ENCODE assay signal across 8 cellular contexts in genomic region chr2:44362207-44363015, GRCh38. TPM values are rescaled to one million over a fixed set of nuclear protein-coding genes. Genes with fewer than 3 reads are reported as not detected.
DNase-seq lines count a peak whose midpoint lies in the region; ATAC-seq, FAIRE-seq and TF ChIP-seq lines count a peak whose summit lies in the region.

No MANE protein-coding gene starts in this region.

- no peak for TF ChIP-seq CTCF in A549 (IDR thresholded peaks at IDR 0.05)
- no peak for TF ChIP-seq CTCF in Peyer's patch (IDR thresholded peaks at IDR 0.05)
- no peak for TF ChIP-seq CTCF in omental fat pad (IDR thresholded peaks at IDR 0.05)
- TF ChIP-seq CTCF in uterus (IDR thresholded peaks at IDR 0.05) = peak in 1 of 4 experiments; percentile 1

- peaks cover 38% of the 10 kb centered on the region for H3K4me1 Mint-ChIP-seq in activated naive CD4-positive, alpha-beta T cell treated with anti-CD3 and anti-CD28 coated beads, Interleukin-2, amount 10 ng/mL, durations not matched to agents 7 days and 5 days

- intact Hi-C loops in uterus (cut with DNase I; ENCODE audit: low total_unique reads) = no loop called here

- POLR2A ChIA-PET in A549 (lab: Yijun Ruan, JAX) = interaction anchor here (1.0 to 2.2 kb wide), 10 partner anchors 8 to 576 kb away, joined by 3 to 11 read pairs (median 4); partner anchors contain the start of gene PPM1B

- CTCF ChIA-PET in A549 (lab: Yijun Ruan, JAX) = interaction anchor here (0.9 to 3.5 kb wide), 12 partner anchors 10 to 594 kb away, joined by 3 to 15 read pairs (median 4); no protein-coding TSS in a partner anchor
- CTCF ChIA-PET in activated naive CD4-positive, alpha-beta T cell treated with anti-CD3 and anti-CD28 coated beads, Interleukin-2, amount 10 ng/mL, durations not matched to agents 7 days and 5 days (lab: Charles Lee) = interaction anchor here (0.6 to 1.9 kb wide), 8 partner anchors 12 to 593 kb away, joined by 3 to 10 read pairs (median 3); no protein-coding TSS in a partner anchor

- H3K4me1 ChIP-seq in A549 (peaks cover 20% of the 10 kb centered on the region), Peyer's patch (peaks cover 0 to 36% (median 6%) of the 10 kb centered on the region in 4 donors), uterus (peaks cover 0 to 5% of the 10 kb centered on the region in 2 donors)

- TF ChIP-seq EP300 in A549 (IDR thresholded peaks at IDR 0.05) = no peak

- H3K27ac ChIP-seq in A549 = peak overlapping the region; percentile 93 to 94
- peak overlapping the region; percentile 86 to 91 (median 90) for H3K27ac ChIP-seq in Peyer's patch
- H3K27ac ChIP-seq in uterus = peak overlapping the region; percentile 97 to 98

- 4% methylated on average over 32 of the region's 32 CpGs for WGBS in A549 (ENCODE audit: missing lambda C conversion rate)

- ATAC-seq in A549 (peak; percentile 67 to 76), GM18505 (IDR thresholded peaks at IDR 0.05; ENCODE audit: unreplicated experiment) (peak; percentile 18), HG03108 (IDR thresholded peaks at IDR 0.05; ENCODE audit: unreplicated experiment) (peak; percentile 16), omental fat pad (ENCODE audit: low FRiP score) (peak; percentile 43)

- peaks cover 3% of the 10 kb centered on the region for H3K36me3 Mint-ChIP-seq in activated naive CD4-positive, alpha-beta T cell treated with anti-CD3 and anti-CD28 coated beads, Interleukin-2, amount 10 ng/mL, durations not matched to agents 7 days and 5 days

- peak overlapping the region; percentile 90 for H3K4me3 Mint-ChIP-seq in activated naive CD4-positive, alpha-beta T cell treated with anti-CD3 and anti-CD28 coated beads, Interleukin-2, amount 10 ng/mL, durations not matched to agents 7 days and 5 days

- H3K36me3 ChIP-seq in Peyer's patch (no peaks in the 10 kb centered on the region), uterus (no peaks in the 10 kb centered on the region)

- DNase-seq in A549 (ENCODE audit: low read depth in 1 of 2, low spot score in 1 of 2) (peak; percentile 36 to 41), Peyer's patch (peak; percentile 31 to 67 (median 66)), glomerular visceral epithelial cell (ENCODE audit: extremely low spot score) (peak; percentile 34), omental fat pad (ENCODE audit: low spot score) (peak; percentile 24), uterus (peak; percentile 35 to 39)
- peak; percentile 57 for DNase-seq in activated naive CD4-positive, alpha-beta T cell treated with anti-CD3 and anti-CD28 coated beads, Interleukin-2, amount 10 ng/mL, durations not matched to agents 7 days and 5 days

- no peaks in the 10 kb centered on the region for H3K9me3 Mint-ChIP-seq in activated naive CD4-positive, alpha-beta T cell treated with anti-CD3 and anti-CD28 coated beads, Interleukin-2, amount 10 ng/mL, durations not matched to agents 7 days and 5 days

- FAIRE-seq in A549 (lab: Jason Lieb, UNC) = no peak

- no peaks in the 10 kb centered on the region for H3K27me3 ChIP-seq in Peyer's patch
- H3K27me3 ChIP-seq in uterus = no peaks in the 10 kb centered on the region

- TF ChIP-seq RAD21 in A549 (conservative IDR thresholded peaks at IDR 0.05 in 1 of 2, IDR thresholded peaks at IDR 0.05 in 1 of 2) = no peak

- peak overlapping the region; percentile 77 for H3K4me3 ChIP-seq in A549
- peak overlapping the region; percentile 72 to 88 (median 78) for H3K4me3 ChIP-seq in Peyer's patch
- H3K4me3 ChIP-seq in uterus = peak overlapping the region; percentile 76 to 99

- TF ChIP-seq POLR2A in A549 (IDR thresholded peaks at IDR 0.05; ENCODE audit: low read length) = no peak
- no peak for TF ChIP-seq POLR2A in GM18505 (IDR thresholded peaks at IDR 0.05; ENCODE audit: borderline replicate concordance, extremely low read depth, insufficient read depth, insufficient read length)
- TF ChIP-seq POLR2A in Peyer's patch (IDR thresholded peaks at IDR 0.05) = no peak
- no peak for TF ChIP-seq POLR2A in uterus (IDR thresholded peaks at IDR 0.05)

- no peaks in the 10 kb centered on the region for H3K27me3 Mint-ChIP-seq in activated naive CD4-positive, alpha-beta T cell treated with anti-CD3 and anti-CD28 coated beads, Interleukin-2, amount 10 ng/mL, durations not matched to agents 7 days and 5 days

- H3K9me3 ChIP-seq in A549 (no peaks in the 10 kb centered on the region), Peyer's patch (no peaks in the 10 kb centered on the region), uterus (no peaks in the 10 kb centered on the region)

- peak overlapping the region; percentile 82 for H3K4me2 ChIP-seq in A549

- peak overlapping the region; percentile 96 for H3K27ac Mint-ChIP-seq in activated naive CD4-positive, alpha-beta T cell treated with anti-CD3 and anti-CD28 coated beads, Interleukin-2, amount 10 ng/mL, durations not matched to agents 7 days and 5 days

TF ChIP-seq in A549, 52 proteins besides CTCF, POLR2A, EP300 and RAD21:
- TF ChIP-seq MAX (IDR thresholded peaks at IDR 0.05) = peak; percentile 47
- TF ChIP-seq CHD2 (IDR thresholded peaks at IDR 0.05; ENCODE audit: low read length, partially characterized antibody) = no peak

RNA-seq across cellular contexts. Expression of gene CAMKMT, which starts 0.7 kb away (rescaled TPM):
- 10.0 and 15.7 TPM in 2 replicates for polyA plus RNA-seq in A549 (2011; rRNA removed)
- 3.7 and 4.3 TPM in 2 replicates for polyA plus RNA-seq in A549 (2012; cell fraction: cytosol; rRNA removed)
- 2.4 and 3.2 TPM in 2 replicates for polyA plus RNA-seq in A549 (2012; cell fraction: nucleus; rRNA removed)
- polyA plus RNA-seq in A549 (2017; fragmentation: RNase III; extraction: RNeasy Plus Mini Kit Qiagen cat#74134 plus additional on column Dnase treatment) = 6.2 to 6.7 TPM (median 6.5 TPM) in 3 replicates
- polyA minus RNA-seq in A549 (2011; rRNA and poly(A)+ RNA removed) = 9.4 and 10.2 TPM in 2 replicates
- total RNA-seq in Peyer's patch = 10 to 100 TPM in 3 of 4 donors, 1 to 10 TPM in 1; 9.8 to 33.0 (median 18.7) TPM
- 10 to 100 TPM in 2 of 4 donors, 1 to 10 TPM in 2; 7.6 to 16.2 (median 9.4) TPM for total RNA-seq in omental fat pad
- 10 to 100 TPM in 2 of 4 donors, 1 to 10 TPM in 2; 2.9 to 18.8 (median 11.2) TPM for total RNA-seq in uterus

RNA-seq across cellular contexts. Expression of gene PREPL, which starts 1.1 kb away (rescaled TPM):
- polyA plus RNA-seq in A549 (2011; rRNA removed) (78.8 and 92.7 TPM in 2 replicates), A549 (2017; fragmentation: RNase III; extraction: RNeasy Plus Mini Kit Qiagen cat#74134 plus additional on column Dnase treatment) (28.7 to 31.1 TPM (median 29.6 TPM) in 3 replicates)
- 10.6 and 10.9 TPM in 2 replicates for polyA plus RNA-seq in A549 (2012; cell fraction: cytosol; rRNA removed)
- polyA plus RNA-seq in A549 (2012; cell fraction: nucleus; rRNA removed) = 7.5 and 11.2 TPM in 2 replicates
- polyA minus RNA-seq in A549 (2011; rRNA and poly(A)+ RNA removed) = 28.5 and 29.6 TPM in 2 replicates
- total RNA-seq in Peyer's patch (10 to 100 TPM; 17.0 to 61.1 (median 22.6) TPM), omental fat pad (10 to 100 TPM; 18.7 to 40.6 (median 31.3) TPM), uterus (100 to 1,000 TPM in 1 of 4 donors, 10 to 100 TPM in 3; 40.9 to 101 (median 61.1) TPM)

Comparison
In these comparisons a context has a peak if more than half of its experiments do, and no peak if none do; other contexts are left out.
1. Peak in every context shown above with its lines: DNase-seq, ATAC-seq, H3K4me3 ChIP-seq and H3K27ac ChIP-seq.
2. ATAC-seq: peak in every context shown above with its lines; median percentile 72 in A549; 43 in omental fat pad; 18 in GM18505; 16 in HG03108.